Comparison of ENCODE assay signal across 8 cellular contexts in the genomic region with DNA sequence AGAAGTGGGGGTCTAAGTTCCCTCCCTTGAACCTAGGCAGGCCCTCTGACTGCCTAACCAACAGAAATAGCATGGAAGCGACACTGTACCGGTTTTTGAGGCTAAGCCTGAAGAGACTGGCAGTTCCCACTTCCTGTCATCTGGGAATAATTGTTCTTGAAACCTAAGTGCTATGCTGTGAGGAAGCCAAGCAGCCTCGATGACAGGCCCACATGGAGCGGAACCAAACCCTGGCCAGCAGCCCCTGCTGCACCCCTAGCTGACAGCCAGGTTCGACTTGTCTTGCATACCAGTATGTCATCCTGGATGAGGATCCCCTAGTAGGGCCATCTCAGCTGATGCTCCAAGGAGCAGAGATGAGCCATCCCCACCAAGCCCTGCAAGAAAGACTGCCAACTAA. TPM values are rescaled to one million over a fixed set of nuclear protein-coding genes. Genes with fewer than 3 reads are reported as not detected.
DNase-seq lines count a peak whose midpoint lies in the region; ATAC-seq and TF ChIP-seq lines count a peak whose summit lies in the region.
"Had no signal": no experiment of that assay in that cellular context is flagged by ENCODE, and none has a peak within 500 bp of the region (broad histone marks: within the 10 kb centered on the region; RNA-seq: fewer than 3 reads in every experiment).

No MANE protein-coding gene starts in this region.

- intact Hi-C loops in CD4-positive, alpha-beta memory T cell (cut with micrococcal nuclease): loop anchor here (5.0 kb wide), 1 partner anchor 34 kb away; no protein-coding TSS in a partner anchor
- intact Hi-C loops in naive thymus-derived CD4-positive, alpha-beta T cell (cut with micrococcal nuclease): loop anchor here (1.0 to 5.0 kb wide), 2 partner anchors 9 to 494 kb away; no protein-coding TSS in a partner anchor
- intact Hi-C loops in right lobe of liver (cut with DNase I): no loop called here

- no peaks in the 10 kb centered on the region for H3K79me2 ChIP-seq in GM23248 (ENCODE audit: insufficient read depth)

- TF ChIP-seq CTCF in VCaP (conservative IDR thresholded peaks at IDR 0.05) (no peak), right lobe of liver (IDR thresholded peaks at IDR 0.05) (no peak)

- H2AFZ ChIP-seq in GM23248: peak overlapping the region; percentile 34

- no peak overlapping the region for H3K4me3 ChIP-seq in CD4-positive, alpha-beta memory T cell (ENCODE audit: low read length in 2 of 2)
- H3K4me3 ChIP-seq in GM23248 (no peak overlapping the region), right lobe of liver (no peak overlapping the region)
- H3K4me3 ChIP-seq in naive thymus-derived CD4-positive, alpha-beta T cell (ENCODE audit: low read length): peak overlapping the region; percentile 36

- no peaks in the 10 kb centered on the region for H4K20me1 ChIP-seq in GM23248 (ENCODE audit: insufficient read depth)

- no peaks in the 10 kb centered on the region for H3K27me3 ChIP-seq in CD4-positive, alpha-beta memory T cell (ENCODE audit: insufficient read depth, low read length)
- no peaks in the 10 kb centered on the region for H3K27me3 ChIP-seq in GM23248 (replicated peaks; ENCODE audit: insufficient read depth)
- no peaks in the 10 kb centered on the region for H3K27me3 ChIP-seq in naive thymus-derived CD4-positive, alpha-beta T cell (ENCODE audit: control insufficient read depth in 2 of 2, insufficient read depth in 2 of 2, low read length in 2 of 2)
- H3K27me3 ChIP-seq in right lobe of liver: no peaks in the 10 kb centered on the region

- H3K36me3 ChIP-seq in CD4-positive, alpha-beta memory T cell (ENCODE audit: insufficient read depth, low read length): no peaks in the 10 kb centered on the region
- H3K36me3 ChIP-seq in GM23248 (ENCODE audit: low read depth) (no peaks in the 10 kb centered on the region), right lobe of liver (no peaks in the 10 kb centered on the region)
- H3K36me3 ChIP-seq in naive thymus-derived CD4-positive, alpha-beta T cell (ENCODE audit: control insufficient read depth in 2 of 3, insufficient read depth in 3 of 3, low read length in 3 of 3): no peaks in the 10 kb centered on the region

- in situ Hi-C loops in GM23248 (cut with MboI): no loop called here

- DNase-seq in CD4-positive, alpha-beta memory T cell: no peak
- peak; percentile 62 for DNase-seq in GM23248
- no peak for DNase-seq in naive thymus-derived CD4-positive, alpha-beta T cell
- DNase-seq in superior temporal gyrus (ENCODE audit: extremely low spot score): no peak
- DNase-seq in right lobe of liver: no peak
- DNase-seq: activated CD4-positive, alpha-beta T cell treated with anti-CD3 and anti-CD28 coated beads for 48 hours had no signal

- H3K9me3 ChIP-seq in CD4-positive, alpha-beta memory T cell (ENCODE audit: control insufficient read depth in 1 of 2, low read length in 2 of 2): no peaks in the 10 kb centered on the region
- H3K9me3 ChIP-seq in GM23248 (ENCODE audit: low read depth) (no peaks in the 10 kb centered on the region), right lobe of liver (no peaks in the 10 kb centered on the region)
- no peaks in the 10 kb centered on the region for H3K9me3 ChIP-seq in naive thymus-derived CD4-positive, alpha-beta T cell (ENCODE audit: control insufficient read depth in 2 of 3, low read length in 3 of 3)

- H3K4me2 ChIP-seq in GM23248 (ENCODE audit: unreplicated experiment): no peak overlapping the region

- H3K27ac ChIP-seq in CD4-positive, alpha-beta memory T cell (ENCODE audit: low read depth, low read length): peak overlapping the region; percentile 75
- peak overlapping the region; percentile 54 for H3K27ac ChIP-seq in GM23248
- H3K27ac ChIP-seq in VCaP: peak overlapping the region; percentile 82
- peak overlapping the region; percentile 55 for H3K27ac ChIP-seq in naive thymus-derived CD4-positive, alpha-beta T cell (ENCODE audit: low read depth, low read length)
- no peak overlapping the region for H3K27ac ChIP-seq in right lobe of liver

- no peaks in the 10 kb centered on the region for H3K9me2 ChIP-seq in GM23248 (ENCODE audit: insufficient read depth)

- peaks cover 63 to 90% (median 79%) of the 10 kb centered on the region in 4 donors for H3K4me1 Mint-ChIP-seq in CD4-positive, alpha-beta memory T cell
- peaks cover 51 to 86% (median 81%) of the 10 kb centered on the region in 7 donors for H3K4me1 Mint-ChIP-seq in naive thymus-derived CD4-positive, alpha-beta T cell

- peak overlapping the region in 7 of 8 donors; percentile 17 to 75 (median 68) for H3K4me3 Mint-ChIP-seq in CD4-positive, alpha-beta memory T cell
- H3K4me3 Mint-ChIP-seq in naive thymus-derived CD4-positive, alpha-beta T cell: peak overlapping the region in 9 of 10 donors; percentile 40 to 90 (median 59)

- whole genome bisulfite sequencing in GM23248 (ENCODE audit: low coverage in 1 of 2, low lambda C conversion rate in 2 of 2, missing lambda C conversion rate in 2 of 2), 2 experiments: 13 to 14% methylated on average over 5 of the region's 5 CpGs
- 74% methylated on average over 3 of the region's 5 CpGs for WGBS in right lobe of liver (ENCODE audit: insufficient coverage, low coverage, low lambda C conversion rate, missing lambda C conversion rate)

- POLR2A ChIA-PET in CD4-positive, alpha-beta memory T cell (lab: Charles Lee; ENCODE audit: partially characterized antibody): interaction anchor here (0.5 to 21.6 kb wide), 13 partner anchors 7 to 621 kb away, joined by 3 to 963 read pairs (median 7); a partner anchor contains a TSS
- POLR2A ChIA-PET in naive thymus-derived CD4-positive, alpha-beta T cell (lab: Charles Lee): interaction anchor here (1.4 to 2.6 kb wide), 5 partner anchors 8 to 23 kb away, joined by 3 to 26 read pairs (median 9); a partner anchor contains a TSS

- H3K9ac ChIP-seq in GM23248: no peak overlapping the region; the same call in 1 of the 2 replicates

- H3K27ac Mint-ChIP-seq in CD4-positive, alpha-beta memory T cell: peak overlapping the region; percentile 92 to 99 (median 97)
- peak overlapping the region; percentile 53 to 98 (median 91) for H3K27ac Mint-ChIP-seq in naive thymus-derived CD4-positive, alpha-beta T cell

- peaks cover 95% of the 10 kb centered on the region for H3K4me1 ChIP-seq in CD4-positive, alpha-beta memory T cell (ENCODE audit: insufficient read depth, low read length)
- H3K4me1 ChIP-seq in GM23248 (ENCODE audit: insufficient read depth) (peaks cover 19% of the 10 kb centered on the region), right lobe of liver (peaks cover 0 to 9% (median 0%) of the 10 kb centered on the region in 4 donors)
- peaks cover 60 to 73% of the 10 kb centered on the region in 2 donors for H3K4me1 ChIP-seq in naive thymus-derived CD4-positive, alpha-beta T cell (ENCODE audit: control insufficient read depth in 2 of 2, insufficient read depth in 2 of 2, low read length in 2 of 2)

- CTCF ChIA-PET in CD4-positive, alpha-beta memory T cell (lab: Charles Lee; ENCODE audit: partially characterized antibody): interaction anchor here (1.1 to 4.8 kb wide), 5 partner anchors 23 to 77 kb away, joined by 3 to 38 read pairs (median 14); no protein-coding TSS in a partner anchor
- CTCF ChIA-PET in naive thymus-derived CD4-positive, alpha-beta T cell (lab: Charles Lee): interaction anchor here (1.0 to 1.1 kb wide), 3 partner anchors 14 to 78 kb away, joined by 3 to 4 read pairs (median 4); no protein-coding TSS in a partner anchor

- TF ChIP-seq POLR2A in right lobe of liver (IDR thresholded peaks at IDR 0.05): no peak

- peaks cover 0 to 13% (median 1%) of the 10 kb centered on the region in 8 donors for H3K9me3 Mint-ChIP-seq in CD4-positive, alpha-beta memory T cell
- H3K9me3 Mint-ChIP-seq in naive thymus-derived CD4-positive, alpha-beta T cell: peaks cover 0 to 19% (median 4%) of the 10 kb centered on the region in 11 donors

- peaks cover 12 to 18% of the 10 kb centered on the region in 2 donors for H3K36me3 Mint-ChIP-seq in CD4-positive, alpha-beta memory T cell
- peaks cover 4 to 52% (median 7%) of the 10 kb centered on the region in 5 donors for H3K36me3 Mint-ChIP-seq in naive thymus-derived CD4-positive, alpha-beta T cell

- peaks cover 39% of the 10 kb centered on the region for H3F3A ChIP-seq in GM23248 (ENCODE audit: insufficient read depth)

- ATAC-seq in naive thymus-derived CD4-positive, alpha-beta T cell: no peak
- ATAC-seq in GM18858 (IDR thresholded peaks at IDR 0.05; ENCODE audit: unreplicated experiment): no peak
- no peak for ATAC-seq in right lobe of liver

- no peaks in the 10 kb centered on the region for H3K27me3 Mint-ChIP-seq in CD4-positive, alpha-beta memory T cell
- no peaks in the 10 kb centered on the region for H3K27me3 Mint-ChIP-seq in naive thymus-derived CD4-positive, alpha-beta T cell

RNA-seq across cellular contexts. Expression of a gene that starts 6.4 kb away (rescaled TPM):
- 10 to 100 TPM; 10.6 to 10.8 TPM for total RNA-seq in CD4-positive, alpha-beta memory T cell
- polyA plus RNA-seq in CD4-positive, alpha-beta memory T cell: 1 to 10 TPM; 3.0 to 8.3 TPM
- total RNA-seq in GM23248 (2014; rRNA removed; shearing (Covaris generic)): 8.6 and 10.6 TPM in 2 replicates
- polyA plus RNA-seq in GM23248 (2016; fragmentation: Nextera tagmentation; extraction: Ambion mirVana): 5.1 and 5.7 TPM in 2 replicates
- 10 to 100 TPM in 1 of 5 experiments, 1 to 10 TPM in 3, under 1 TPM in 1; 0.86 to 38.6 (median 2.3) TPM for total RNA-seq in naive thymus-derived CD4-positive, alpha-beta T cell
- under 1 TPM in 1 of 2 donors, not detected in 1; 0.67 TPM for polyA plus RNA-seq in naive thymus-derived CD4-positive, alpha-beta T cell
- under 1 TPM in 3 of 6 experiments, not detected in 3; 0.17 to 0.27 (median 0.19) TPM for total RNA-seq in right lobe of liver

Comparison
In these comparisons a context has a peak if more than half of its experiments do, and no peak if none do; other contexts are left out.
1. H3K27ac ChIP-seq: peak in CD4-positive, alpha-beta memory T cell (single experiment), GM23248 (single experiment), VCaP (single experiment) and naive thymus-derived CD4-positive, alpha-beta T cell (single experiment); none in right lobe of liver (0 of 3).
2. intact Hi-C loops: an anchor here in CD4-positive, alpha-beta memory T cell (5.0 kb wide) and naive thymus-derived CD4-positive, alpha-beta T cell (1.0 to 5.0 kb wide); none called in right lobe of liver.